8 cellular contexts compared by ENCODE assay signal in the genomic region with DNA sequence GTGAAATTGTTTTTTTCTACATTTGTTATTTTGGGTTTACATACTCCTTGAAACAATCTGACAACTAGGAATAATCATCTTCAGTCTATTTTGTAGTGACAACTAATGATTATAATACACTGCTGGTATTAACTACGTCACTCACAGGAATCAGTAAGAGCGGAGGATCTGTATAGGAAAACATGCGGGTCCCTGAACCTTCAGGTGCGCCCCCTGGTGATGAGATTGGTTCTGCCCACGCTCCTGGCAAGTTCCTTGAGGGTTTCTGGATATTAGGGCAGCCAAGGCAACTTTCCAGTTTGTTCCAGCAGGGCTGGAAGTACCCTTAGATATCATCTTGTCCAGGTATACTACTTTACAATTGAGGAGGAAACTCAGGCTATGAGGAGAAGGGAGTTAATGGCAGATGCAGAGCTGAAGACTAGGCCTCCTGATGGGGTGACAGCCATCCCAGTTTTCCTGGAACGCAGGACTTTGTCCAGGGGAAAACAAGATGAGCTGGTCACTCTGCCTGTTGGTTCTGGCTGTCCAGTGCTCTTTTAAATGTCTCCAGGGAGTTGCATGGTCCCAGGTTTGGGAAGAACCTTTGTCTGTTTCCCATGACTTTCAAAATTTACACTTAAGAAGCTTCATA. TPM values are rescaled to one million over a fixed set of nuclear protein-coding genes. Genes with fewer than 3 reads are reported as not detected.
DNase-seq lines count a peak whose midpoint lies in the region; ATAC-seq and TF ChIP-seq lines count a peak whose summit lies in the region.

No MANE protein-coding gene starts in this region.

- peak; percentile 89 for DNase-seq in DMS53 (lab: John Stamatoyannopoulos, UW)
- DNase-seq in HT-29 (ENCODE audit: low spot score): peak; percentile 90
- peak; percentile 63 for DNase-seq in Panc1 (ENCODE audit: low read depth, low spot score)
- DNase-seq in activated T-cell treated with anti-CD3 and anti-CD28 coated beads for 24 hours (ENCODE audit: low read depth): peak; percentile 62
- peak; percentile 67 for DNase-seq in natural killer cell treated with Interleukin-12 subunit alpha and Interleukin-12 subunit beta and Interleukin-15 and Interleukin-18, amount 100 ng/mL, for 72 hours (ENCODE audit: low spot score)
- peak; percentile 14 to 67 (median 52) for DNase-seq in stimulated activated naive CD4-positive, alpha-beta T cell (lab: John Stamatoyannopoulos, UW)

- H3K36me3 ChIP-seq in Panc1 (ENCODE audit: control insufficient read depth, insufficient read depth, low read length): no peaks in the 10 kb centered on the region

- peaks cover 0 to 9% of the 10 kb centered on the region in 2 donors for H3K4me1 Mint-ChIP-seq in natural killer cell treated with Interleukin-12 subunit alpha and Interleukin-12 subunit beta and Interleukin-15 and Interleukin-18, amount 100 ng/mL, for 72 hours (ENCODE audit: low read depth in 2 of 2)

- no peaks in the 10 kb centered on the region for H3K27me3 ChIP-seq in Panc1 (ENCODE audit: control insufficient read depth, insufficient read depth, low read length)

- ATAC-seq in Panc1: peak; percentile 99
- ATAC-seq in esophagus mucosa: peak; percentile 72
- ATAC-seq in natural killer cell treated with Interleukin-12 subunit alpha and Interleukin-12 subunit beta and Interleukin-15 and Interleukin-18, amount 100 ng/mL, for 72 hours: peak; percentile 62 to 64
- no peak for ATAC-seq in GM18511 (IDR thresholded peaks at IDR 0.05; ENCODE audit: unreplicated experiment)

- H3K9me3 ChIP-seq in Panc1 (ENCODE audit: control insufficient read depth, insufficient read depth, low read depth, low read length): no peaks in the 10 kb centered on the region

- intact Hi-C loops in Panc1 (cut with micrococcal nuclease; ENCODE audit: unreplicated experiment): loop anchor here (1.0 kb wide), 1 partner anchor 33 kb away; no protein-coding TSS in a partner anchor

- no peak overlapping the region for H3K27ac Mint-ChIP-seq in natural killer cell treated with Interleukin-12 subunit alpha and Interleukin-12 subunit beta and Interleukin-15 and Interleukin-18, amount 100 ng/mL, for 72 hours

- no peaks in the 10 kb centered on the region for H3K9me3 Mint-ChIP-seq in natural killer cell treated with Interleukin-12 subunit alpha and Interleukin-12 subunit beta and Interleukin-15 and Interleukin-18, amount 100 ng/mL, for 72 hours

- no TSS peak for BruUV-seq in Panc1 (replicated peaks; lab: Mats Ljungman, UMichigan)

- H3K4me3 ChIP-seq in Panc1 (ENCODE audit: low read depth in 2 of 2, low read length in 2 of 2): peak overlapping the region; percentile 12 to 13; a peak in 2 of 4 replicates

- CTCF ChIA-PET in Panc1 (lab: Charles Lee): interaction anchor here (0.6 to 2.0 kb wide), 4 partner anchors 34 to 291 kb away, joined by 3 to 14 read pairs (median 5); no protein-coding TSS in a partner anchor

- H3K4me1 ChIP-seq in Panc1 (ENCODE audit: control insufficient read depth, insufficient read depth, low read length): no peaks in the 10 kb centered on the region

- no peak overlapping the region for H3K27ac ChIP-seq in Panc1 (ENCODE audit: low read length)

- peaks cover 0 to 2% of the 10 kb centered on the region in 2 donors for H3K27me3 Mint-ChIP-seq in natural killer cell treated with Interleukin-12 subunit alpha and Interleukin-12 subunit beta and Interleukin-15 and Interleukin-18, amount 100 ng/mL, for 72 hours

- POLR2A ChIA-PET in Panc1 (lab: Charles Lee): interaction anchor here (0.6 kb wide), 1 partner anchor 115 kb away, joined by 5 read pairs; no protein-coding TSS in a partner anchor

- peak; percentile 92 for TF ChIP-seq CTCF in Panc1 (IDR thresholded peaks at IDR 0.05)

- no peak overlapping the region for H3K4me3 Mint-ChIP-seq in natural killer cell treated with Interleukin-12 subunit alpha and Interleukin-12 subunit beta and Interleukin-15 and Interleukin-18, amount 100 ng/mL, for 72 hours

- in situ Hi-C loops in Panc1 (cut with HindIII; ENCODE audit: low pct_unique_long_range_greater_than_20kb, low sequenced_read_pairs): no loop called here

- no peaks in the 10 kb centered on the region for H3K36me3 Mint-ChIP-seq in natural killer cell treated with Interleukin-12 subunit alpha and Interleukin-12 subunit beta and Interleukin-15 and Interleukin-18, amount 100 ng/mL, for 72 hours

RNA-seq across cellular contexts. Expression of gene WNT8A, which starts 15.0 kb away (rescaled TPM):
- total RNA-seq in HT-29 (2014; rRNA removed; shearing (Covaris generic)): not detected in 2 replicates
- not detected for total RNA-seq in Panc1 (2021; ENCODE audit: unreplicated experiment)
- not detected for polyA plus RNA-seq in Panc1 (2012; ENCODE audit: insufficient read length)
- not detected for total RNA-seq in esophagus mucosa
- total RNA-seq in natural killer cell treated with Interleukin-12 subunit alpha and Interleukin-12 subunit beta and Interleukin-15 and Interleukin-18, amount 100 ng/mL, for 72 hours: not detected

RNA-seq across cellular contexts. Expression of gene FAM13B, which starts 36.0 kb away (rescaled TPM):
- total RNA-seq in HT-29 (2014; rRNA removed; shearing (Covaris generic)): 6.6 and 15.2 TPM in 2 replicates
- 34.9 TPM for total RNA-seq in Panc1 (2021; ENCODE audit: unreplicated experiment)
- 9.1 TPM for polyA plus RNA-seq in Panc1 (2012; ENCODE audit: insufficient read length)
- total RNA-seq in esophagus mucosa: 14.5 TPM
- total RNA-seq in natural killer cell treated with Interleukin-12 subunit alpha and Interleukin-12 subunit beta and Interleukin-15 and Interleukin-18, amount 100 ng/mL, for 72 hours: 10 to 100 TPM; 43.1 to 50.4 TPM
